8 cellular contexts compared by ENCODE assay signal in the genomic region with DNA sequence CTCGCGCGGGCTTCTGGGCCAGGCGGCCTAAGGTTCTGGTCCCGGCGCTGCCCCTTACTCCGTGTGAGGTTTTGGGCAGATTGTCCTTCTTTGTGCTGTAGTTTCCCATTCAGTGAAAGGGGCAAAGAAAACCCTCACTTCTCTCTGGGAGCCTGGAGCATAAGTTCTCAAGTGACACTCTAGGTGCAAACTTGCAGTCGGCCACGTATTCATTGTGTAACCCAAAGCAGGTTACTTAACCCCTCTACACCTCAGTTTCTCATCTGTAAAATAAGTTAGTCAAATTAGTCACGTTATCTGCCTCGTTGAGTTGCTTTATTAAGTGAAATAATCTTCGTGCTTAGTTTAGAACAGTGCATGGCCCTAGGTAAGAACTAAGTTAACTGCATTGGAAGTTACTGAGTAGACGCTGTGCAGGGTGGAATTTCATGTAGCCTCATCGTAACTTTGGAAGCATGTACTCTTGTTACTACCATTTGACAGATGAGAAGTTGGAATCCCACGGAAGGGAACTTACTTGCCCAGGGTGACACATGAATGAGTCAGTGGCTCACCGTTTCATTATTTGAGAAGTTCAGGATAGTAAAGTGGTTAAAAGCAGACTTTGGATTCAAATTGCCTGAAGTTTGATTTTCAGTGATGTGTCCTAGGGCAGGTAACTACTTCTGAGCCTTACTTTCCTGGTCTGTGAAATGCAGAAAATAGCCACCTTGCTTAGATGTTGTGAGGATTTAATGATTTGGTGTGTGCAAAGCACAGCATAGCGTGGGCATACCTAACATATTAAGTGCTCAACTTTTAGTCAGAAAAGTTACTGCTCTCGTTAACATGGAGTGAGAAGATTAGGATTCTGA. TPM values are rescaled to one million over a fixed set of nuclear protein-coding genes. Genes with fewer than 3 reads are reported as not detected.
A peak's percentile ranks its signal among the peaks of the same experiment; 100 is the strongest.
DNase-seq lines count a peak whose midpoint lies in the region; ATAC-seq and FAIRE-seq lines count a peak whose summit lies in the region.

No MANE protein-coding gene starts in this region.

- no peaks in the 10 kb centered on the region for H3K9me3 Mint-ChIP-seq in activated CD8-positive, alpha-beta memory T cell treated with anti-CD3 and anti-CD28 coated beads, Interleukin-2, amount 10 ng/mL, durations not matched to agents 7 days and 5 days (ENCODE audit: low read depth)
- peaks cover 0 to 2% (median 0%) of the 10 kb centered on the region in 11 donors for H3K9me3 Mint-ChIP-seq in naive thymus-derived CD4-positive, alpha-beta T cell

- H3K36me3 ChIP-seq in duodenal mucosa (ENCODE audit: control insufficient read depth in 1 of 2, insufficient read depth in 2 of 2, low read length in 2 of 2) = peaks cover 2 to 16% of the 10 kb centered on the region in 2 donors
- peaks cover 0 to 27% (median 0%) of the 10 kb centered on the region in 3 experiments for H3K36me3 ChIP-seq in naive thymus-derived CD4-positive, alpha-beta T cell (ENCODE audit: control insufficient read depth in 2 of 3, insufficient read depth in 3 of 3, low read length in 3 of 3)

- peak overlapping the region; percentile 88 to 95 for H3K9ac ChIP-seq in duodenal mucosa (ENCODE audit: low read depth in 1 of 2, low read length in 2 of 2)

- H3K27ac ChIP-seq in duodenal mucosa (ENCODE audit: low read depth, low read length) = peak overlapping the region; percentile 98
- H3K27ac ChIP-seq in naive thymus-derived CD4-positive, alpha-beta T cell (ENCODE audit: low read depth, low read length) = peak overlapping the region; percentile 87

- POLR2A ChIA-PET in naive thymus-derived CD4-positive, alpha-beta T cell (lab: Charles Lee) = interaction anchor here (0.9 to 3.3 kb wide), 7 partner anchors 11 to 348 kb away, joined by 3 to 46 read pairs (median 11); a partner anchor contains a TSS

- FAIRE-seq in RCC 7860 (lab: Jason Lieb, UNC) = peak; percentile 83

- H3K4me1 Mint-ChIP-seq in activated CD8-positive, alpha-beta memory T cell treated with anti-CD3 and anti-CD28 coated beads, Interleukin-2, amount 10 ng/mL, durations not matched to agents 7 days and 5 days = peaks cover 37% of the 10 kb centered on the region
- H3K4me1 Mint-ChIP-seq in naive thymus-derived CD4-positive, alpha-beta T cell = peaks cover 39 to 56% (median 44%) of the 10 kb centered on the region in 7 donors

- H3K27ac Mint-ChIP-seq in activated CD8-positive, alpha-beta memory T cell treated with anti-CD3 and anti-CD28 coated beads, Interleukin-2, amount 10 ng/mL, durations not matched to agents 7 days and 5 days = peak overlapping the region; percentile 94
- H3K27ac Mint-ChIP-seq in naive thymus-derived CD4-positive, alpha-beta T cell = peak overlapping the region; percentile 94 to 99 (median 96)

- H3K36me3 Mint-ChIP-seq in activated CD8-positive, alpha-beta memory T cell treated with anti-CD3 and anti-CD28 coated beads, Interleukin-2, amount 10 ng/mL, durations not matched to agents 7 days and 5 days = peaks cover 21% of the 10 kb centered on the region
- H3K36me3 Mint-ChIP-seq in naive thymus-derived CD4-positive, alpha-beta T cell = peaks cover 4 to 19% (median 10%) of the 10 kb centered on the region in 5 donors

- H3K27me3 Mint-ChIP-seq in activated CD8-positive, alpha-beta memory T cell treated with anti-CD3 and anti-CD28 coated beads, Interleukin-2, amount 10 ng/mL, durations not matched to agents 7 days and 5 days = no peaks in the 10 kb centered on the region
- peaks cover 0 to under 1% (median 0%) of the 10 kb centered on the region in 5 donors for H3K27me3 Mint-ChIP-seq in naive thymus-derived CD4-positive, alpha-beta T cell

- no peak for DNase-seq in activated CD8-positive, alpha-beta memory T cell treated with anti-CD3 and anti-CD28 coated beads, Interleukin-2, amount 10 ng/mL, durations not matched to agents 7 days and 5 days
- DNase-seq in activated CD8-positive, alpha-beta memory T cell treated with anti-CD3 and anti-CD28 coated beads, Interleukin-2, amount 50 U/mL, for 4 hours = no peak
- peak; percentile 66 for DNase-seq in RCC 7860 (ENCODE audit: low spot score)
- DNase-seq in naive thymus-derived CD4-positive, alpha-beta T cell = no peak
- DNase-seq in NCI-H2171 (lab: John Stamatoyannopoulos, UW) = no peak
- no peak for DNase-seq in KG1 (lab: John Stamatoyannopoulos, UW)

- ATAC-seq in activated CD8-positive, alpha-beta memory T cell treated with anti-CD3 and anti-CD28 coated beads, Interleukin-2, amount 10 ng/mL, durations not matched to agents 7 days and 5 days = no peak
- ATAC-seq in naive thymus-derived CD4-positive, alpha-beta T cell = no peak
- ATAC-seq in GM18873 (IDR thresholded peaks at IDR 0.05; ENCODE audit: low FRiP score, unreplicated experiment) = no peak

- intact Hi-C loops in naive thymus-derived CD4-positive, alpha-beta T cell (cut with micrococcal nuclease) = loop anchor here (1.0 to 10.0 kb wide), 14 partner anchors 12 to 1438 kb away; a partner anchor contains a TSS

- H3K4me1 ChIP-seq in duodenal mucosa (ENCODE audit: control insufficient read depth in 1 of 2, insufficient read depth in 2 of 2, low read length in 2 of 2) = peaks cover 11 to 29% of the 10 kb centered on the region in 2 donors
- peaks cover 13 to 15% of the 10 kb centered on the region in 2 donors for H3K4me1 ChIP-seq in naive thymus-derived CD4-positive, alpha-beta T cell (ENCODE audit: control insufficient read depth in 2 of 2, insufficient read depth in 2 of 2, low read length in 2 of 2)

- H3K27me3 ChIP-seq in duodenal mucosa (ENCODE audit: control insufficient read depth in 1 of 2, insufficient read depth in 2 of 2, low read length in 2 of 2) = no peaks in the 10 kb centered on the region
- no peaks in the 10 kb centered on the region for H3K27me3 ChIP-seq in naive thymus-derived CD4-positive, alpha-beta T cell (ENCODE audit: control insufficient read depth in 2 of 2, insufficient read depth in 2 of 2, low read length in 2 of 2)

- peak overlapping the region; percentile 94 to 95 for H3K4me3 ChIP-seq in duodenal mucosa (ENCODE audit: low read depth in 1 of 2, low read length in 2 of 2)
- H3K4me3 ChIP-seq in naive thymus-derived CD4-positive, alpha-beta T cell (ENCODE audit: low read length) = peak overlapping the region; percentile 85

- H3K4me3 Mint-ChIP-seq in activated CD8-positive, alpha-beta memory T cell treated with anti-CD3 and anti-CD28 coated beads, Interleukin-2, amount 10 ng/mL, durations not matched to agents 7 days and 5 days = peak overlapping the region; percentile 84
- H3K4me3 Mint-ChIP-seq in naive thymus-derived CD4-positive, alpha-beta T cell = peak overlapping the region; percentile 89 to 99 (median 96)

- H3K9me3 ChIP-seq in duodenal mucosa (ENCODE audit: control insufficient read depth in 1 of 2, low read length in 2 of 2) = no peaks in the 10 kb centered on the region
- H3K9me3 ChIP-seq in naive thymus-derived CD4-positive, alpha-beta T cell (ENCODE audit: control insufficient read depth in 2 of 3, low read length in 3 of 3) = no peaks in the 10 kb centered on the region

- CTCF ChIA-PET in activated CD8-positive, alpha-beta memory T cell treated with anti-CD3 and anti-CD28 coated beads, Interleukin-2, amount 10 ng/mL, durations not matched to agents 7 days and 5 days (lab: Charles Lee) = interaction anchor here (1.1 to 3.3 kb wide), 5 partner anchors 11 to 854 kb away, joined by 3 to 65 read pairs (median 5); a partner anchor contains a TSS
- CTCF ChIA-PET in naive thymus-derived CD4-positive, alpha-beta T cell (lab: Charles Lee) = interaction anchor here (1.6 to 4.9 kb wide), 3 partner anchors 14 to 172 kb away, joined by 4 to 53 read pairs (median 8); no protein-coding TSS in a partner anchor

RNA-seq across cellular contexts. Expression of a gene that starts 0.6 kb away (rescaled TPM):
- total RNA-seq in activated CD8-positive, alpha-beta memory T cell treated with anti-CD3 and anti-CD28 coated beads, Interleukin-2, amount 10 ng/mL, durations not matched to agents 7 days and 5 days = 1 to 10 TPM; 2.3 to 3.1 TPM
- total RNA-seq in naive thymus-derived CD4-positive, alpha-beta T cell = 1 to 10 TPM; 1.2 to 1.9 (median 1.6) TPM
- 1 to 10 TPM in 1 of 2 donors, under 1 TPM in 1; 0.59 to 1.7 TPM for polyA plus RNA-seq in naive thymus-derived CD4-positive, alpha-beta T cell

RNA-seq across cellular contexts. Expression of a gene that starts 0.8 kb away (rescaled TPM):
- 100 to 1,000 TPM; 148 to 178 TPM for total RNA-seq in activated CD8-positive, alpha-beta memory T cell treated with anti-CD3 and anti-CD28 coated beads, Interleukin-2, amount 10 ng/mL, durations not matched to agents 7 days and 5 days
- total RNA-seq in naive thymus-derived CD4-positive, alpha-beta T cell = 100 to 1,000 TPM in 4 of 5 experiments, 10 to 100 TPM in 1; 88.7 to 222 (median 108) TPM
- polyA plus RNA-seq in naive thymus-derived CD4-positive, alpha-beta T cell = 100 to 1,000 TPM; 241 to 281 TPM
